ENCODE assay signal across 22 cellular contexts in genomic region chr14:100314724-100315123, GRCh38. TPM values are rescaled to one million over a fixed set of nuclear protein-coding genes. Genes with fewer than 3 reads are reported as not detected.
A peak's percentile ranks its signal among the peaks of the same experiment; 100 is the strongest.
DNase-seq lines count a peak whose midpoint lies in the region; ATAC-seq, FAIRE-seq and TF ChIP-seq lines count a peak whose summit lies in the region.
"Had no signal": no experiment of that assay in that cellular context is flagged by ENCODE, and none has a peak within 500 bp of the region (broad histone marks: within the 10 kb centered on the region; RNA-seq: fewer than 3 reads in every experiment).

No MANE protein-coding gene starts in this region.

- H3K4me3 Mint-ChIP-seq in activated naive CD4-positive, alpha-beta T cell treated with anti-CD3 and anti-CD28 coated beads, Interleukin-2, amount 50 U/mL, for 24 hours: no peak overlapping the region
- H3K4me3 Mint-ChIP-seq in effector memory CD8-positive, alpha-beta T cell: no peak overlapping the region
- H3K4me3 Mint-ChIP-seq: CD14-positive monocyte had no signal

- H3K9me3 ChIP-seq in H1 (ENCODE audit: insufficient read depth in 2 of 2, low read depth in 1 of 2, low read length in 1 of 2): no peaks in the 10 kb centered on the region
- no peaks in the 10 kb centered on the region for H3K9me3 ChIP-seq in mesenchymal stem cell (ENCODE audit: control insufficient read depth, low read length)
- H3K9me3 ChIP-seq in upper lobe of right lung: no peaks in the 10 kb centered on the region

- ATAC-seq in upper lobe of right lung (peak; percentile 5), GM21423 (IDR thresholded peaks at IDR 0.05; ENCODE audit: unreplicated experiment) (no peak)
- ATAC-seq in effector memory CD8-positive, alpha-beta T cell (replicated peaks): no peak
- ATAC-seq: HepG2 had no signal

- H3K27me3 ChIP-seq in H1 (replicated peaks in 1 of 4; ENCODE audit: control insufficient read depth in 3 of 4, extremely low read depth in 1 of 4, insufficient read depth in 3 of 4, low read length in 3 of 4) (no peaks in the 10 kb centered on the region; a peak in 2 of 7 replicates), mesenchymal stem cell (ENCODE audit: control insufficient read depth in 1 of 2, insufficient read depth in 1 of 2, low read length in 2 of 2) (peaks cover 0 to 27% of the 10 kb centered on the region in 2 experiments), upper lobe of right lung (no peaks in the 10 kb centered on the region)

- POLR2A ChIA-PET in H1 (lab: Charles Lee; ENCODE audit: partially characterized antibody): interaction anchor here (0.6 to 2.1 kb wide), 5 partner anchors 8 to 29 kb away, joined by 3 to 10 read pairs (median 4); partner anchors contain the start of gene SLC25A29

- no peaks in the 10 kb centered on the region for H3K79me2 ChIP-seq in H1 (ENCODE audit: control insufficient read depth in 1 of 2, insufficient read depth in 2 of 2, low read length in 2 of 2)

- H4K91ac ChIP-seq in H1 (replicated peaks; ENCODE audit: insufficient read length, low read length) (no peak overlapping the region), mesenchymal stem cell (ENCODE audit: low read length) (peak overlapping the region; percentile 45)

- intact Hi-C loops in upper lobe of right lung (cut with DNase I): no loop called here

- TF ChIP-seq POLR2A in H1 (IDR thresholded peaks at IDR 0.05; ENCODE audit: control extremely low read depth in 1 of 2, low read depth in 2 of 2, low read length in 2 of 2): no peak

- no peak overlapping the region for H3K56ac ChIP-seq in H1 (replicated peaks; ENCODE audit: insufficient read length, low read depth, low read length)

- 88% methylated on average over 5 of the region's 6 CpGs; no CpG with 5 or more reads in 1 of the 2 experiments for WGBS in H1 (ENCODE audit: extremely low coverage in 1 of 2, insufficient coverage in 1 of 2, insufficient read length in 1 of 2, insufficient replicate concordance in 2 of 2, low coverage in 1 of 2, low lambda C conversion rate in 2 of 2, missing lambda C conversion rate in 1 of 2), 2 experiments
- 98% methylated on average over 6 of the region's 6 CpGs for WGBS in mesenchymal stem cell

- no peak for FAIRE-seq in H1 (lab: Jason Lieb, UNC)
- FAIRE-seq: G401.6, HepG2 had no signal

- no peak overlapping the region for H3K4me2 ChIP-seq in H1 (ENCODE audit: insufficient read depth in 1 of 2, low read depth in 2 of 2, low read length in 2 of 2)
- H3K4me2 ChIP-seq in mesenchymal stem cell (ENCODE audit: low read length, poor library complexity, severe bottlenecking): no peak overlapping the region
- H3K4me2 ChIP-seq: KMS-11 had no signal

- TF ChIP-seq CTCF in H1 (IDR thresholded peaks at IDR 0.05; ENCODE audit: control extremely low read depth in 1 of 3, insufficient read depth in 1 of 3, low read depth in 1 of 3, low read length in 3 of 3) (no peak), upper lobe of right lung (IDR thresholded peaks at IDR 0.05) (no peak)

- no peaks in the 10 kb centered on the region for H3K36me3 Mint-ChIP-seq in activated naive CD4-positive, alpha-beta T cell treated with anti-CD3 and anti-CD28 coated beads, Interleukin-2, amount 50 U/mL, for 24 hours
- H3K36me3 Mint-ChIP-seq in effector memory CD8-positive, alpha-beta T cell (ENCODE audit: insufficient read depth): peaks cover 3% of the 10 kb centered on the region
- H3K36me3 Mint-ChIP-seq: CD14-positive monocyte had no signal

- H3K23ac ChIP-seq in H1 (ENCODE audit: insufficient read length) (no peak overlapping the region), mesenchymal stem cell (ENCODE audit: low read length in 2 of 2) (peak overlapping the region in 1 of 2 experiments; percentile 20)

- H3K4me3 ChIP-seq in H1 (ENCODE audit: extremely low read depth in 1 of 4, insufficient read depth in 2 of 4, low read depth in 3 of 4, low read length in 4 of 4) (no peak overlapping the region), mesenchymal stem cell (ENCODE audit: insufficient read depth in 1 of 2, low read depth in 1 of 2, low read length in 2 of 2) (no peak overlapping the region), upper lobe of right lung (no peak overlapping the region)

- no peak overlapping the region for H2BK12ac ChIP-seq in H1 (ENCODE audit: low read depth, low read length)
- no peak overlapping the region for H2BK12ac ChIP-seq in mesenchymal stem cell (ENCODE audit: low read length in 2 of 2)

- no peak overlapping the region for H4K5ac ChIP-seq in H1 (ENCODE audit: insufficient read length, low read depth, low read length)

- H3K14ac ChIP-seq in H1 (ENCODE audit: insufficient read length) (no peak overlapping the region), mesenchymal stem cell (ENCODE audit: low read length in 2 of 2) (no peak overlapping the region)

- no peak for TF ChIP-seq EP300 in H1 (IDR thresholded peaks at IDR 0.05; ENCODE audit: borderline replicate concordance in 1 of 2, low read depth in 2 of 2, low read length in 2 of 2)

- H3K9ac ChIP-seq in H1 (replicated peaks in 1 of 4; ENCODE audit: extremely low read depth in 1 of 4, low read depth in 3 of 4, low read length in 3 of 4) (no peak overlapping the region), mesenchymal stem cell (ENCODE audit: low read length) (no peak overlapping the region)
- H3K9ac ChIP-seq: KMS-11 had no signal

- DNase-seq in activated naive CD4-positive, alpha-beta T cell treated with Interleukin-2 at 50 U/mL for 16 hours: no peak
- DNase-seq in H1 (ENCODE audit: low read depth in 1 of 2, low spot score in 2 of 2) (no peak), mesenchymal stem cell (no peak), upper lobe of right lung (no peak), DMS79 (lab: John Stamatoyannopoulos, UW) (no peak)
- no peak for DNase-seq in effector memory CD8-positive, alpha-beta T cell
- DNase-seq: DND-41, GOT3, NCI-H1417 treated with DMSO at 0.1 percent for 48 hours, NCI-H187 treated with DMSO at 0.1 percent for 48 hours, NCI-H226, NCI-H524, NCI-H82, OCI-M1, SHP77 treated with DMSO at 0.1 percent for 48 hours had no signal

- no peak overlapping the region for H3K18ac ChIP-seq in H1 (ENCODE audit: extremely low read depth, low read length)
- H3K18ac ChIP-seq in mesenchymal stem cell (ENCODE audit: low read depth in 1 of 2, low read length in 2 of 2): peak overlapping the region in 1 of 2 experiments; percentile 1

- peak overlapping the region; percentile 12 for H3K27ac Mint-ChIP-seq in activated naive CD4-positive, alpha-beta T cell treated with anti-CD3 and anti-CD28 coated beads, Interleukin-2, amount 50 U/mL, for 24 hours
- no peak overlapping the region for H3K27ac Mint-ChIP-seq in effector memory CD8-positive, alpha-beta T cell

- CTCF ChIA-PET in H1 (lab: Charles Lee; ENCODE audit: partially characterized antibody): interaction anchor here (0.6 to 3.0 kb wide), 5 partner anchors 13 to 68 kb away, joined by 3 to 17 read pairs (median 3); no protein-coding TSS in a partner anchor

- no peak overlapping the region for H2AFZ ChIP-seq in H1 (ENCODE audit: low read length)
- no peak overlapping the region for H2AFZ ChIP-seq in mesenchymal stem cell (ENCODE audit: low read depth, low read length)

- H2AK5ac ChIP-seq in H1 (ENCODE audit: low read depth, low read length) (peak overlapping the region; percentile 4; the same call in 1 of the 2 replicates), mesenchymal stem cell (ENCODE audit: low read length, severe bottlenecking) (no peak overlapping the region)

- H2BK120ac ChIP-seq in H1 (replicated peaks; ENCODE audit: low read depth, low read length): no peak overlapping the region
- no peak overlapping the region for H2BK120ac ChIP-seq in mesenchymal stem cell (ENCODE audit: low read depth, low read length)

- TF ChIP-seq RAD21 in H1 (IDR thresholded peaks at IDR 0.05 in 1 of 2, conservative IDR thresholded peaks at IDR 0.05 in 1 of 2; ENCODE audit: low read depth in 2 of 2, low read length in 2 of 2): no peak

- peaks cover 0 to 8% (median 2%) of the 10 kb centered on the region in 4 experiments; a peak in 5 of 7 replicates for H3K4me1 ChIP-seq in H1 (replicated peaks in 1 of 4; ENCODE audit: control insufficient read depth in 3 of 4, insufficient read depth in 4 of 4, low read length in 3 of 4)
- H3K4me1 ChIP-seq in mesenchymal stem cell (ENCODE audit: control insufficient read depth, insufficient read depth, low read depth, low read length): peaks cover 19% of the 10 kb centered on the region
- peaks cover 3% of the 10 kb centered on the region for H3K4me1 ChIP-seq in upper lobe of right lung

- H4K8ac ChIP-seq in H1 (ENCODE audit: extremely low read depth, insufficient read depth, low read length): no peak overlapping the region
- H4K8ac ChIP-seq in mesenchymal stem cell (ENCODE audit: low read length): no peak overlapping the region

- no peak overlapping the region for H2BK5ac ChIP-seq in H1 (ENCODE audit: low read depth, low read length)
- no peak overlapping the region for H2BK5ac ChIP-seq in mesenchymal stem cell (ENCODE audit: low read depth, low read length, poor library complexity, severe bottlenecking)

- no peaks in the 10 kb centered on the region for H3K79me1 ChIP-seq in H1 (ENCODE audit: low read depth, low read length)
- peaks cover 1% of the 10 kb centered on the region for H3K79me1 ChIP-seq in mesenchymal stem cell (replicated peaks; ENCODE audit: low read length, poor library complexity, severe bottlenecking)

- no peak overlapping the region for H3K27ac ChIP-seq in H1 (ENCODE audit: low read depth, low read length)
- H3K27ac ChIP-seq in mesenchymal stem cell (ENCODE audit: low read length, poor library complexity, severe bottlenecking): no peak overlapping the region
- H3K27ac ChIP-seq in upper lobe of right lung: no peak overlapping the region
- H3K27ac ChIP-seq: KMS-11 had no signal

- H4K20me1 ChIP-seq in H1 (replicated peaks in 1 of 2; ENCODE audit: control insufficient read depth in 1 of 2, insufficient read depth in 2 of 2, low read length in 2 of 2): peaks cover 0 to 2% of the 10 kb centered on the region in 2 experiments

- no peaks in the 10 kb centered on the region for H3K9me3 Mint-ChIP-seq in activated naive CD4-positive, alpha-beta T cell treated with anti-CD3 and anti-CD28 coated beads, Interleukin-2, amount 50 U/mL, for 24 hours
- no peaks in the 10 kb centered on the region for H3K9me3 Mint-ChIP-seq in effector memory CD8-positive, alpha-beta T cell

- H2BK20ac ChIP-seq in H1 (ENCODE audit: low read length): 0 out of 2 replicates have a peak overlapping the region, but pooled peaks have one; percentile 34

- H3K4ac ChIP-seq in H1 (replicated peaks; ENCODE audit: insufficient read length, low read depth, low read length) (peak overlapping the region; percentile 66), mesenchymal stem cell (ENCODE audit: low read depth in 1 of 2, low read length in 2 of 2) (no peak overlapping the region)

- no peaks in the 10 kb centered on the region; the same call in 1 of the 2 replicates for H3K23me2 ChIP-seq in H1 (ENCODE audit: low read depth, low read length)

- H3K4me1 Mint-ChIP-seq in activated naive CD4-positive, alpha-beta T cell treated with anti-CD3 and anti-CD28 coated beads, Interleukin-2, amount 50 U/mL, for 24 hours: peaks cover 5% of the 10 kb centered on the region
- peaks cover 11 to 12% of the 10 kb centered on the region in 2 donors for H3K4me1 Mint-ChIP-seq in effector memory CD8-positive, alpha-beta T cell (ENCODE audit: low read depth in 2 of 2)

- H3K36me3 ChIP-seq in H1 (ENCODE audit: control insufficient read depth in 2 of 4, insufficient read depth in 4 of 4, low read length in 3 of 4): no peaks in the 10 kb centered on the region
- H3K36me3 ChIP-seq in mesenchymal stem cell (ENCODE audit: control insufficient read depth in 1 of 2, insufficient read depth in 2 of 2, low read depth in 1 of 2, low read length in 2 of 2): peaks cover 0 to 2% of the 10 kb centered on the region in 2 experiments
- no peaks in the 10 kb centered on the region for H3K36me3 ChIP-seq in upper lobe of right lung

- H2BK15ac ChIP-seq in H1 (ENCODE audit: low read length) (no peak overlapping the region), mesenchymal stem cell (ENCODE audit: low read depth, poor library complexity, severe bottlenecking) (no peak overlapping the region)

- H3K27me3 Mint-ChIP-seq in activated naive CD4-positive, alpha-beta T cell treated with anti-CD3 and anti-CD28 coated beads, Interleukin-2, amount 50 U/mL, for 24 hours: no peaks in the 10 kb centered on the region
- H3K27me3 Mint-ChIP-seq in effector memory CD8-positive, alpha-beta T cell: no peaks in the 10 kb centered on the region

RNA-seq across cellular contexts. Expression of gene SLC25A47, which starts 8.4 kb away (rescaled TPM):
- not detected in 2 replicates for total RNA-seq in H1 (2021; fragmentation: NEBNext Ultra II Directional; extraction: Animal tissue kit (Norgen Biotek cat#: 25700))
- polyA plus RNA-seq in H1 (2011; rRNA removed): not detected in 2 replicates
- polyA plus RNA-seq in H1 (2011; cell fraction: cytosol; rRNA removed): 0.05 TPM
- not detected for polyA plus RNA-seq in H1 (2011; cell fraction: nucleus; rRNA removed)
- polyA plus RNA-seq in H1 (2012, experiment 1 of 2): not detected in 4 replicates
- not detected for polyA plus RNA-seq in H1 (2012, experiment 2 of 2)
- polyA plus RNA-seq in H1 (2013, experiment 1 of 2): not detected
- not detected for polyA plus RNA-seq in H1 (2013, experiment 2 of 2)
- not detected in 2 replicates for polyA minus RNA-seq in H1 (2011; rRNA and poly(A)+ RNA removed)
- not detected for polyA minus RNA-seq in H1 (2011; cell fraction: cytosol; rRNA and poly(A)+ RNA removed)
- not detected for polyA minus RNA-seq in H1 (2011; cell fraction: nucleus; rRNA and poly(A)+ RNA removed)
- not detected for polyA plus RNA-seq in mesenchymal stem cell (2013, experiment 1 of 2)
- not detected for polyA plus RNA-seq in mesenchymal stem cell (2013, experiment 2 of 2)
- not detected for total RNA-seq in upper lobe of right lung
- polyA plus RNA-seq: AG04450, CD14-positive monocyte had no signal

RNA-seq across cellular contexts. Expression of gene SLC25A29, which starts 8.5 kb away (rescaled TPM):
- 135 TPM in 2 replicates for total RNA-seq in H1 (2021; fragmentation: NEBNext Ultra II Directional; extraction: Animal tissue kit (Norgen Biotek cat#: 25700))
- 177 and 264 TPM in 2 replicates for polyA plus RNA-seq in H1 (2011; rRNA removed)
- 246 TPM for polyA plus RNA-seq in H1 (2011; cell fraction: cytosol; rRNA removed)
- polyA plus RNA-seq in H1 (2011; cell fraction: nucleus; rRNA removed): 602 TPM
- 92.8 to 166 TPM (median 134 TPM) in 4 replicates for polyA plus RNA-seq in H1 (2012, experiment 1 of 2)
- polyA plus RNA-seq in H1 (2012, experiment 2 of 2): 78.3 TPM
- 83.1 TPM for polyA plus RNA-seq in H1 (2013, experiment 1 of 2)
- 73.2 TPM for polyA plus RNA-seq in H1 (2013, experiment 2 of 2)
- 33.9 and 54.6 TPM in 2 replicates for polyA minus RNA-seq in H1 (2011; rRNA and poly(A)+ RNA removed)
- polyA minus RNA-seq in H1 (2011; cell fraction: cytosol; rRNA and poly(A)+ RNA removed): 70.1 TPM
- polyA minus RNA-seq in H1 (2011; cell fraction: nucleus; rRNA and poly(A)+ RNA removed): 124 TPM
- polyA plus RNA-seq in mesenchymal stem cell (2013, experiment 1 of 2): 16.0 TPM
- polyA plus RNA-seq in mesenchymal stem cell (2013, experiment 2 of 2): 16.1 TPM
- 104 TPM for total RNA-seq in upper lobe of right lung
